ENCODE assay signal across 11 cellular contexts in genomic region chr4:76211769-76212168, GRCh38. TPM values are rescaled to one million over a fixed set of nuclear protein-coding genes. Genes with fewer than 3 reads are reported as not detected.
A peak's percentile ranks its signal among the peaks of the same experiment; 100 is the strongest.
DNase-seq lines count a peak whose midpoint lies in the region; FAIRE-seq and TF ChIP-seq lines count a peak whose summit lies in the region.
"Had no signal": no experiment of that assay in that cellular context is flagged by ENCODE, and none has a peak within 500 bp of the region (broad histone marks: within the 10 kb centered on the region; RNA-seq: fewer than 3 reads in every experiment).

No MANE protein-coding gene starts in this region.

- BruUV-seq in Calu3 (replicated peaks; lab: Mats Ljungman, UMichigan) = no TSS peak

- peaks cover 20% of the 10 kb centered on the region for H3K36me3 Mint-ChIP-seq in Calu3 (ENCODE audit: insufficient read depth, unreplicated experiment)

- TF ChIP-seq CTCF in Calu3 (IDR thresholded peaks at IDR 0.05; ENCODE audit: unreplicated experiment) (no peak), astrocyte of the cerebellum (IDR thresholded peaks at IDR 0.05; ENCODE audit: low read depth, low read length, missing control alignments) (no peak), kidney (IDR thresholded peaks at IDR 0.05; ENCODE audit: borderline replicate concordance, extremely low read depth, insufficient read depth) (no peak)

- FAIRE-seq in kidney (lab: Jason Lieb, UNC) = no peak

- H3K4me2 ChIP-seq in skeletal muscle satellite cell (ENCODE audit: low read length) = peak overlapping the region; percentile 90

- H3K9me3 Mint-ChIP-seq in Calu3 (ENCODE audit: low read depth, unreplicated experiment) = no peaks in the 10 kb centered on the region

- peak overlapping the region; percentile 97 for H3K27ac ChIP-seq in kidney (ENCODE audit: low read depth in 2 of 2, low read length in 2 of 2)

- in situ Hi-C loops in astrocyte of the cerebellum (cut with HindIII; ENCODE audit: low sequenced_read_pairs) = no loop called here

- no peaks in the 10 kb centered on the region for H3K9me3 ChIP-seq in kidney (ENCODE audit: control insufficient read depth in 1 of 2, low read length in 2 of 2)
- no peaks in the 10 kb centered on the region for H3K9me3 ChIP-seq in skeletal muscle satellite cell (replicated peaks; ENCODE audit: low read length)

- H3K27me3 ChIP-seq in skeletal muscle satellite cell (ENCODE audit: control insufficient read depth, insufficient read depth, low read length) = no peaks in the 10 kb centered on the region

- CTCF ChIA-PET in Calu3 (lab: Charles Lee) = interaction anchor here (0.5 to 1.7 kb wide), 4 partner anchors 11 to 166 kb away, joined by 3 to 5 read pairs (median 4); no protein-coding TSS in a partner anchor

- H3K9ac ChIP-seq in kidney (ENCODE audit: low read length in 2 of 2) (peak overlapping the region; percentile 64 to 85), skeletal muscle satellite cell (ENCODE audit: low read depth, low read length) (peak overlapping the region; percentile 96)

- H3K36me3 ChIP-seq in kidney (ENCODE audit: control insufficient read depth in 1 of 2, insufficient read depth in 2 of 2, low read length in 2 of 2) (no peaks in the 10 kb centered on the region), skeletal muscle satellite cell (ENCODE audit: insufficient read depth, low read length) (peaks cover 3% of the 10 kb centered on the region)

- peaks cover 57% of the 10 kb centered on the region for H3K4me1 Mint-ChIP-seq in Calu3 (ENCODE audit: low read depth, unreplicated experiment)

- intact Hi-C loops in Calu3 (cut with micrococcal nuclease; ENCODE audit: unreplicated experiment) (no loop called here), kidney (cut with DNase I) (no loop called here)

- no peaks in the 10 kb centered on the region for H3K27me3 Mint-ChIP-seq in Calu3 (ENCODE audit: unreplicated experiment)

- peaks cover 47 to 48% of the 10 kb centered on the region in 2 donors for H3K4me1 ChIP-seq in kidney (ENCODE audit: control insufficient read depth in 1 of 2, insufficient read depth in 1 of 2, low read depth in 1 of 2, low read length in 2 of 2)
- H3K4me1 ChIP-seq in skeletal muscle satellite cell (ENCODE audit: control insufficient read depth, insufficient read depth, low read length) = peaks cover 59% of the 10 kb centered on the region

- DNase-seq in Calu3 (no peak), astrocyte of the cerebellum (ENCODE audit: low read depth) (no peak), kidney (no peak), DMS79 treated with DMSO at 0.1 percent for 48 hours (lab: John Stamatoyannopoulos, UW) (no peak), DMS153 (lab: John Stamatoyannopoulos, UW) (no peak), NCI-H748 treated with DMSO at 0.1 percent for 48 hours (lab: John Stamatoyannopoulos, UW) (no peak), islet precursor cell (no peak)
- DNase-seq: activated naive CD4-positive, alpha-beta T cell; Karpas-422 had no signal

- H3K27ac Mint-ChIP-seq in Calu3 (ENCODE audit: unreplicated experiment) = peak overlapping the region; percentile 62

- H3K4me3 Mint-ChIP-seq in Calu3 (ENCODE audit: low read depth, unreplicated experiment) = peak overlapping the region; percentile 71

- H3K4me3 ChIP-seq in astrocyte of the cerebellum (ENCODE audit: low read depth, low read length) (peak overlapping the region; percentile 67), kidney (ENCODE audit: low read length in 2 of 2) (peak overlapping the region; percentile 81 to 83), skeletal muscle satellite cell (ENCODE audit: low read length) (peak overlapping the region; percentile 97)

RNA-seq across cellular contexts. Expression of gene SCARB2, which starts 1.9 kb away (rescaled TPM):
- 87.3 and 109 TPM in 2 replicates for total RNA-seq in Calu3 (2022)
- total RNA-seq in kidney = 151 TPM
- 75.5 TPM for polyA plus RNA-seq in kidney (ENCODE audit: insufficient read depth, low read depth, low replicate concordance)
- total RNA-seq in skeletal muscle satellite cell (2012; rRNA removed) = 112 and 123 TPM in 2 replicates

RNA-seq across cellular contexts. Expression of gene FAM47E, which starts 39.8 kb away (rescaled TPM):
- total RNA-seq in Calu3 (2022) = 0.57 and 1.1 TPM in 2 replicates
- 10.4 TPM for total RNA-seq in kidney
- 15.0 TPM for polyA plus RNA-seq in kidney (ENCODE audit: insufficient read depth, low read depth, low replicate concordance)
- total RNA-seq in skeletal muscle satellite cell (2012; rRNA removed) = under 0.01 TPM in 1 of 2 replicates, not detected in the other
- total RNA-seq: lung microvascular endothelial cell had no signal
